In genomic region chr7:116337800-116338199, GRCh38 we compare ENCODE assay signal across 24 cellular contexts.
"Had no signal": no experiment of that assay in that cellular context is flagged by ENCODE, and none has a peak within 500 bp of the region (broad histone marks: within the 10 kb centered on the region; RNA-seq: fewer than 3 reads in every experiment).

No MANE protein-coding gene starts in this region.

- H3K4me3 ChIP-seq: esophagus muscularis mucosa, gastrocnemius medialis, heart right ventricle, left ventricle myocardium inferior, lower lobe of right lung, neural progenitor cell, ovary, right atrium auricular region, sigmoid colon, stomach had no signal

- DNase-seq: effector memory CD8-positive, alpha-beta T cell; gastrocnemius medialis; heart right ventricle; hypothalamus; islet precursor cell; left ventricle myocardium inferior; lower lobe of right lung; midbrain; nucleus accumbens; ovary; sigmoid colon; small intestine; stimulated activated CD4-positive, alpha-beta T cell treated with anti-CD3 and anti-CD28 coated beads, Interleukin-12 subunit alpha, Interleukin-12 subunit beta, amount 100 ng/mL, for 4 hours; stimulated activated naive CD4-positive, alpha-beta T cell; stomach; trophoblast cell had no signal

- H3K9ac ChIP-seq: neural progenitor cell had no signal

- H3K9me3 ChIP-seq: esophagus muscularis mucosa, gastrocnemius medialis, heart right ventricle, left ventricle myocardium inferior, lower lobe of right lung, ovary, right atrium auricular region, sigmoid colon, stomach had no signal

- H3K4me2 ChIP-seq: neural progenitor cell had no signal

- H3K27ac Mint-ChIP-seq: dendritic cell treated with granulocyte-macrophage colony-stimulating factor and Interleukin-4, amounts not matched to agents 40 ng/mL and 50 ng/mL, for 4 days; effector memory CD8-positive, alpha-beta T cell; memory B cell; natural killer cell treated with Interleukin-12 subunit alpha and Interleukin-12 subunit beta and Interleukin-15 and Interleukin-18, amount 100 ng/mL, for 72 hours; neural progenitor cell had no signal

- H3K4me1 ChIP-seq: neural progenitor cell had no signal

- H3K4me3 Mint-ChIP-seq: dendritic cell treated with granulocyte-macrophage colony-stimulating factor and Interleukin-4, amounts not matched to agents 40 ng/mL and 50 ng/mL, for 4 days; effector memory CD8-positive, alpha-beta T cell; memory B cell; natural killer cell treated with Interleukin-12 subunit alpha and Interleukin-12 subunit beta and Interleukin-15 and Interleukin-18, amount 100 ng/mL, for 72 hours; neural progenitor cell had no signal

- H3K27me3 ChIP-seq: esophagus muscularis mucosa, gastrocnemius medialis, heart right ventricle, neural progenitor cell, ovary, right atrium auricular region, sigmoid colon, stomach had no signal

- H3K27ac ChIP-seq: epithelial cell of prostate, esophagus muscularis mucosa, gastrocnemius medialis, heart right ventricle, left ventricle myocardium inferior, lower lobe of right lung, neural progenitor cell, ovary, right atrium auricular region, stomach had no signal

- H3K9me3 Mint-ChIP-seq: dendritic cell treated with granulocyte-macrophage colony-stimulating factor and Interleukin-4, amounts not matched to agents 40 ng/mL and 50 ng/mL, for 4 days; effector memory CD8-positive, alpha-beta T cell; memory B cell; natural killer cell treated with Interleukin-12 subunit alpha and Interleukin-12 subunit beta and Interleukin-15 and Interleukin-18, amount 100 ng/mL, for 72 hours; neural progenitor cell had no signal

- ATAC-seq: effector memory CD8-positive, alpha-beta T cell; gastrocnemius medialis; heart right ventricle; natural killer cell treated with Interleukin-12 subunit alpha and Interleukin-12 subunit beta and Interleukin-15 and Interleukin-18, amount 100 ng/mL, for 72 hours had no signal

- H3K36me3 Mint-ChIP-seq: memory B cell; natural killer cell treated with Interleukin-12 subunit alpha and Interleukin-12 subunit beta and Interleukin-15 and Interleukin-18, amount 100 ng/mL, for 72 hours; neural progenitor cell had no signal

- H3K27me3 Mint-ChIP-seq: dendritic cell treated with granulocyte-macrophage colony-stimulating factor and Interleukin-4, amounts not matched to agents 40 ng/mL and 50 ng/mL, for 4 days; memory B cell had no signal

- H2AFZ ChIP-seq: neural progenitor cell had no signal

- H3K36me3 ChIP-seq: esophagus muscularis mucosa, gastrocnemius medialis, heart right ventricle, left ventricle myocardium inferior, lower lobe of right lung, neural progenitor cell, ovary, right atrium auricular region, sigmoid colon, stomach had no signal

- FAIRE-seq: small intestine, urothelium cell line had no signal
